In genomic region chr16:89093602-89094251, GRCh38 we compare ENCODE assay signal across 8 cellular contexts. TPM values are rescaled to one million over a fixed set of nuclear protein-coding genes. Genes with fewer than 3 reads are reported as not detected.
DNase-seq lines count a peak whose midpoint lies in the region; ATAC-seq and TF ChIP-seq lines count a peak whose summit lies in the region.

TSS of gene ACSF3 (plus strand) at chr16:89093852. CDS start at chr16:89100682, 6,830 bp downstream.

- H3K4me3 ChIP-seq in BE2C (ENCODE audit: low read depth, low read length) (peak within 1 kb of the TSS; percentile 88), MM.1S (ENCODE audit: low read length) (peak within 1 kb of the TSS; percentile 77), dorsolateral prefrontal cortex (peak within 1 kb of the TSS; percentile 60 to 96 (median 80)), lower leg skin (ENCODE audit: low read depth, poor library complexity, severe bottlenecking) (peak within 1 kb of the TSS; percentile 78)

- peak within 1 kb of the TSS; percentile 70 for H3K9ac ChIP-seq in MM.1S (ENCODE audit: low read length)

- H3K27me3 ChIP-seq in BE2C (peaks cover 30% of the 10 kb centered on the region), MM.1S (replicated peaks; ENCODE audit: insufficient read depth, low read length) (no peaks in the 10 kb centered on the region), dorsolateral prefrontal cortex (peaks cover 0 to 28% (median 11%) of the 10 kb centered on the region in 45 donors)

- intact Hi-C loops in dorsolateral prefrontal cortex (cut with DNase I) (loop anchor here in 1 of 2 donors (10.0 kb wide), 1 partner anchor 149 kb away; no protein-coding TSS in a partner anchor), lower leg skin (cut with DNase I; ENCODE audit: low total_unique reads) (no loop called here)

- no peak for ATAC-seq in HG02678 (IDR thresholded peaks at IDR 0.05; ENCODE audit: unreplicated experiment)

- no peaks in the 10 kb centered on the region for H4K20me1 ChIP-seq in MM.1S (ENCODE audit: insufficient read depth, low read length)

- H3K9me3 ChIP-seq in BE2C (no peaks in the 10 kb centered on the region), MM.1S (replicated peaks; ENCODE audit: insufficient read depth, low read length) (no peaks in the 10 kb centered on the region)

- no peaks in the 10 kb centered on the region for H3K9me2 ChIP-seq in MM.1S (replicated peaks; ENCODE audit: insufficient read depth, low read length)

- DNase-seq in BE2C = peak; percentile 70
- DNase-seq in GM19240 (ENCODE audit: insufficient read length, low spot score) = peak; percentile 91
- DNase-seq in MM.1S = peak; percentile 51
- DNase-seq in activated CD4-positive, alpha-beta T cell treated with anti-CD3 and anti-CD28 coated beads, Interleukin-2, amount 50 U/mL, for 24 hours (ENCODE audit: low read depth in 1 of 2, low spot score in 1 of 2) = peak; percentile 58 to 64
- peak in 7 of 10 donors; percentile 14 to 87 (median 60) for DNase-seq in dorsolateral prefrontal cortex
- peak in 1 of 2 donors; percentile 90 for DNase-seq in lower leg skin (ENCODE audit: low spot score in 2 of 2)
- DNase-seq in stimulated activated CD4-positive, alpha-beta T cell treated with anti-CD3 and anti-CD28 coated beads, Interleukin-4, amount 100 ng/mL, for 24 hours = peak; percentile 71

- 0 out of 2 replicates have a peak within 1 kb of the TSS, but pooled peaks have one; percentile 27 for H2AFZ ChIP-seq in MM.1S (ENCODE audit: low read length)

- H3K4me1 ChIP-seq in BE2C (peaks cover 6% of the 10 kb centered on the region), MM.1S (ENCODE audit: low read length) (peaks cover 14% of the 10 kb centered on the region; the same call in 1 of the 2 replicates)

- no peak for TF ChIP-seq CTCF in BE2C (IDR thresholded peaks at IDR 0.05; ENCODE audit: low read depth, low read length)
- no peak for TF ChIP-seq CTCF in MM.1S (IDR thresholded peaks at IDR 0.05; ENCODE audit: low read length)
- peak in 5 of 56 donors; percentile 11 to 35 (median 27) for TF ChIP-seq CTCF in dorsolateral prefrontal cortex (IDR thresholded peaks at IDR 0.05 in 54 of 56, conservative IDR thresholded peaks at IDR 0.05 in 2 of 56; ENCODE audit: low read depth in 1 of 56, partially characterized antibody in 56 of 56)
- TF ChIP-seq CTCF in lower leg skin (IDR thresholded peaks at IDR 0.05) = no peak

- no peak for TF ChIP-seq POLR2A in lower leg skin (IDR thresholded peaks at IDR 0.05)

- 1 to 2% methylated on average over 36 to 41 of the region's 110 CpGs for WGBS in lower leg skin, 2 donors

- H3K36me3 ChIP-seq in BE2C (no peaks in the 10 kb centered on the region; the same call in 1 of the 2 replicates), MM.1S (replicated peaks; ENCODE audit: insufficient read depth, low read length) (no peaks in the 10 kb centered on the region)

- no peak within 1 kb of the TSS for H3K27ac ChIP-seq in MM.1S (ENCODE audit: low read length)
- peak within 1 kb of the TSS in 21 of 59 donors; percentile 27 to 87 (median 64) for H3K27ac ChIP-seq in dorsolateral prefrontal cortex

- peak within 1 kb of the TSS; percentile 50; the same call in 1 of the 2 replicates for H3K4me2 ChIP-seq in MM.1S (ENCODE audit: low read depth, low read length)

- peaks cover 40% of the 10 kb centered on the region for H3K79me2 ChIP-seq in MM.1S (ENCODE audit: low read length)

- H3F3A ChIP-seq in MM.1S (ENCODE audit: insufficient read depth, low read length) = no peaks in the 10 kb centered on the region

RNA-seq across cellular contexts. Expression of gene ACSF3, which starts in this region (rescaled TPM):
- polyA plus RNA-seq in BE2C (2012; ENCODE audit: insufficient read depth, insufficient read length, low read depth) = 27.6 TPM
- total RNA-seq in dorsolateral prefrontal cortex (10 to 100 TPM; 20.4 to 51.9 (median 33.6) TPM), lower leg skin (10 to 100 TPM; 22.7 to 42.3 (median 34.4) TPM)
